ENCODE assay signal across 31 cellular contexts in the genomic region with DNA sequence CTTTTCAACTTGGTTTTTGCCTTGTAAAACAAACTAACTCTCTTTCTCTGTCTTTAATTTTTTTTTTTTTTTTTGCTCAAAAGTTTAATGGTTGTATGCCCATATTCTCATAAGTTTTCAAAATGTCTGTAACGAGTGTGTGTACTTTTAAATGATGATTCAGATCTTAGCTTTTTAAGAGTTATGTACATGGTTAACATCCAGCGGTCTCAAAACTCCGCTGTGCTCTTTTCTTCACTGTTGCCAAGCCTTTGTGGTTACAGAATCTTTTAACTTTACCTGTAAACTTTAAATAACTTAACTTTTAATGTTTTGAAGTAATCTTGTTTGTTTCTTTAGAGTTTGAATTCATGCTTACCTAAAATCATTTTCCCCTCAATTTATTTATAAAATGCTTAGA.
"Had no signal": no experiment of that assay in that cellular context is flagged by ENCODE, and none has a peak within 500 bp of the region (broad histone marks: within the 10 kb centered on the region; RNA-seq: fewer than 3 reads in every experiment).

No MANE protein-coding gene starts in this region.

- DNase-seq: cerebellar nuclear complex; dorsolateral prefrontal cortex; effector CD4-positive, alpha-beta T cell; endodermal cell; foreskin keratinocyte; heart right ventricle; hippocampal formation; islet precursor cell; mesenchymal stem cell; mucosa of descending colon; naive B cell; posterior cingulate gyrus; psoas muscle; right cardiac atrium; stimulated activated CD4-positive, alpha-beta T cell treated with anti-CD3 and anti-CD28 coated beads, Interleukin-15, amount 100 ng/mL, for 24 hours; stimulated activated CD4-positive, alpha-beta T cell treated with anti-CD3 and anti-CD28 coated beads, Interleukin-2, amount 100 ng/mL, for 48 hours; stimulated activated naive B cell treated with anti-CD40 and anti-IgM and Interleukin-4, amounts not matched to agents 10 μg/mL and 1 μg/mL and 100 μg/mL, for 72 hours; upper lobe of left lung had no signal

- H3K4me3 ChIP-seq: dorsolateral prefrontal cortex, gastroesophageal sphincter, heart right ventricle, lung, mucosa of descending colon, psoas muscle, skin epidermis, thoracic aorta, tibial nerve, upper lobe of left lung had no signal

- FAIRE-seq: urothelium cell line had no signal

- H3K4me1 Mint-ChIP-seq: naive B cell; stimulated activated naive B cell treated with anti-CD40 and anti-IgM and Interleukin-4, amounts not matched to agents 10 μg/mL and 1 μg/mL and 100 μg/mL, for 72 hours had no signal

- H3K9me3 ChIP-seq: gastroesophageal sphincter, heart right ventricle, mucosa of descending colon, psoas muscle, thoracic aorta, tibial nerve, upper lobe of left lung had no signal

- H3K27me3 Mint-ChIP-seq: naive B cell; natural killer cell treated with Interleukin-12 subunit alpha and Interleukin-12 subunit beta and Interleukin-15 and Interleukin-18, amount 100 ng/mL, for 72 hours; stimulated activated naive B cell treated with anti-CD40 and anti-IgM and Interleukin-4, amounts not matched to agents 10 μg/mL and 1 μg/mL and 100 μg/mL, for 72 hours; stimulated activated naive CD8-positive, alpha-beta T cell treated with anti-CD3 and anti-CD28 coated beads, Interleukin-15, Interleukin-2, amounts not matched to agents 100 ng/mL and 50 ng/mL, for 24 hours had no signal

- H3K9me3 Mint-ChIP-seq: endodermal cell; mesothelial cell of epicardium; natural killer cell treated with Interleukin-12 subunit alpha and Interleukin-12 subunit beta and Interleukin-15 and Interleukin-18, amount 100 ng/mL, for 72 hours; neural crest cell; stimulated activated naive CD8-positive, alpha-beta T cell treated with anti-CD3 and anti-CD28 coated beads, Interleukin-15, Interleukin-2, amounts not matched to agents 100 ng/mL and 50 ng/mL, for 24 hours had no signal

- H3K4me3 Mint-ChIP-seq: endodermal cell; mesothelial cell of epicardium; naive B cell; natural killer cell treated with Interleukin-12 subunit alpha and Interleukin-12 subunit beta and Interleukin-15 and Interleukin-18, amount 100 ng/mL, for 72 hours; neural crest cell; stimulated activated naive B cell treated with anti-CD40 and anti-IgM and Interleukin-4, amounts not matched to agents 10 μg/mL and 1 μg/mL and 100 μg/mL, for 72 hours; stimulated activated naive CD8-positive, alpha-beta T cell treated with anti-CD3 and anti-CD28 coated beads, Interleukin-15, Interleukin-2, amounts not matched to agents 100 ng/mL and 50 ng/mL, for 24 hours had no signal

- H3K27ac Mint-ChIP-seq: endodermal cell; naive B cell; natural killer cell treated with Interleukin-12 subunit alpha and Interleukin-12 subunit beta and Interleukin-15 and Interleukin-18, amount 100 ng/mL, for 72 hours; stimulated activated naive B cell treated with anti-CD40 and anti-IgM and Interleukin-4, amounts not matched to agents 10 μg/mL and 1 μg/mL and 100 μg/mL, for 72 hours; stimulated activated naive CD8-positive, alpha-beta T cell treated with anti-CD3 and anti-CD28 coated beads, Interleukin-15, Interleukin-2, amounts not matched to agents 100 ng/mL and 50 ng/mL, for 24 hours had no signal

- H3K36me3 ChIP-seq: gastroesophageal sphincter, heart right ventricle, thoracic aorta, tibial nerve, upper lobe of left lung had no signal

- H3K27ac ChIP-seq: dorsolateral prefrontal cortex, epithelial cell of prostate, foreskin keratinocyte, gastroesophageal sphincter, heart right ventricle, psoas muscle, skin epidermis, thoracic aorta, tibial nerve, upper lobe of left lung had no signal

- H3K4me1 ChIP-seq: foreskin keratinocyte, gastroesophageal sphincter, psoas muscle, upper lobe of left lung had no signal

- ATAC-seq: esophagus mucosa; foreskin keratinocyte; gastroesophageal sphincter; heart right ventricle; left lobe of liver; mucosa of descending colon; natural killer cell treated with Interleukin-12 subunit alpha and Interleukin-12 subunit beta and Interleukin-15 and Interleukin-18, amount 100 ng/mL, for 72 hours; psoas muscle; right cardiac atrium; stimulated activated naive B cell treated with anti-CD40 and anti-IgM and Interleukin-4, amounts not matched to agents 10 μg/mL and 1 μg/mL and 100 μg/mL, for 72 hours had no signal

- H3K36me3 Mint-ChIP-seq: mesothelial cell of epicardium; naive B cell; natural killer cell treated with Interleukin-12 subunit alpha and Interleukin-12 subunit beta and Interleukin-15 and Interleukin-18, amount 100 ng/mL, for 72 hours; stimulated activated naive B cell treated with anti-CD40 and anti-IgM and Interleukin-4, amounts not matched to agents 10 μg/mL and 1 μg/mL and 100 μg/mL, for 72 hours had no signal

- H3K27me3 ChIP-seq: foreskin keratinocyte, gastroesophageal sphincter, heart right ventricle, tibial nerve, upper lobe of left lung had no signal
